In the genomic region with DNA sequence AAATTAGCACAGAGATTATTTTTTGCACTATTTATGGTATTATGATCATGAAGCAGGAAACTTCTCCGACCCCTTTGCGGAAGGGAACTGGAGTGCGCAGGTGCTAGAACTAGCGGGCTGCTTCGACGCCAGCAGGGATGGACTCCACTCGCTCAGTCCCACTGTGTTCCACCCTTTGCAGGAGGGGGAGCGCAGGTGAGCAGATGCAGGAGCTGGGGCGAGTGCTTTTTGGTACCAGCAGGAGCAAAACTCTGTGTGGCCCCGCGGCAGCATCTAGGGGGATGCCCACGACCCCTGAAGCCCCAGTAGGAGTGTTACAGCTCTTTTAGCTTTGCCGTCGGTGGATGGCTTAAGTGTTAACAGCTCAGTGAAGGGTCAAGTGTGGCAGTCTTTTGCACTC, we compare ENCODE assay signal across 34 cellular contexts.
"Had no signal": no experiment of that assay in that cellular context is flagged by ENCODE, and none has a peak within 500 bp of the region (broad histone marks: within the 10 kb centered on the region; RNA-seq: fewer than 3 reads in every experiment).

No MANE protein-coding gene starts in this region.

- DNase-seq: Karpas-422, Kasumi-1, MG63, MM.1S, MV-4-11, NCI-H1048, NCI-H1092, NCI-H1092 treated with DMSO at 0.1 percent for 48 hours, NCI-H1105, NCI-H1105 treated with DMSO at 0.1 percent for 48 hours, NCI-H1417, NCI-H1417 treated with DMSO at 0.1 percent for 48 hours, NCI-H1436, NCI-H1436 treated with DMSO at 0.1 percent for 48 hours, NCI-H146, NCI-H1694, NCI-H1694 treated with DMSO at 0.1 percent for 48 hours, NCI-H187, NCI-H187 treated with DMSO at 0.1 percent for 48 hours, NCI-H1930, NCI-H2029, NCI-H2029 treated with DMSO at 0.1 percent for 48 hours, NCI-H2081, NCI-H2081 treated with DMSO at 0.1 percent for 48 hours, NCI-H2107, NCI-H2171, NCI-H2171 treated with DMSO at 0.1 percent for 48 hours, NCI-H2227 treated with DMSO at 0.1 percent for 48 hours, NCI-H226, NCI-H345, NCI-H446, NCI-H446 treated with DMSO at 0.1 percent for 48 hours, NCI-H510A, NCI-H510A treated with DMSO at 0.1 percent for 48 hours had no signal

- H3K9me3 ChIP-seq: MG63 had no signal

- H3K27me3 ChIP-seq: MG63 had no signal

- H3K36me3 ChIP-seq: MG63 had no signal

- H3K4me3 ChIP-seq: MG63 had no signal
